Comparison of ENCODE assay signal across 31 cellular contexts in the genomic region with DNA sequence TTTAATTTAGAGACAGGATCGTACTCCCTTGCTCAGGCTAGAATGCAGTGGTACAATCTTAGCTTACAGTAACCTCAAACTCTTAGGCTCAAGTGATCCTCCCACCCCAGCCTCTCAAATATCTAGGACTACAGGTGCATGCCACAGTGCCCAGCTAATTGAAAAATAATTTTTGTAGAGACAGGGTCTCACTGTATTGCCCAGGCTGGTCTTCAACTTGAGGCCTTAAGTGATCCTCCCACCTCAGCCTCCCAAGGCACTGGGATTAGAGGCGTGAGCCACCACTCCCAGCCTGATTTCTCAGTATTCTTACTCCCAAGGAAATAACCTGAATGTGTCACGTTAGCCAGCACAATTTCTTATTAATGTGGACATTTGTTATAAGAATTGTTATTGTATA.
"Had no signal": no experiment of that assay in that cellular context is flagged by ENCODE, and none has a peak within 500 bp of the region (broad histone marks: within the 10 kb centered on the region; RNA-seq: fewer than 3 reads in every experiment).

No MANE protein-coding gene starts in this region.

- ATAC-seq: activated CD4-positive, alpha-beta T cell treated with anti-CD3 and anti-CD28 coated beads for 36 hours; activated CD8-positive, alpha-beta memory T cell treated with anti-CD3 and anti-CD28 coated beads, Interleukin-2, amount 10 ng/mL, durations not matched to agents 7 days and 5 days; activated CD8-positive, alpha-beta T cell treated with anti-CD3 and anti-CD28 coated beads, Interleukin-2, amount 10 ng/mL, durations not matched to agents 7 days and 5 days; effector memory CD8-positive, alpha-beta T cell; T-helper 17 cell had no signal

- H3K4me3 Mint-ChIP-seq: activated CD4-positive, alpha-beta memory T cell treated with anti-CD3 and anti-CD28 coated beads for 36 hours; activated CD4-positive, alpha-beta T cell treated with anti-CD3 and anti-CD28 coated beads for 36 hours; activated CD4-positive, alpha-beta T cell treated with anti-CD3 and anti-CD28 coated beads, Interleukin-2, amount 10 ng/mL, durations not matched to agents 24 days and 14 days; activated CD8-positive, alpha-beta memory T cell treated with anti-CD3 and anti-CD28 coated beads, Interleukin-2, amount 10 ng/mL, durations not matched to agents 7 days and 5 days; activated CD8-positive, alpha-beta T cell treated with anti-CD3 and anti-CD28 coated beads, Interleukin-2, amount 10 ng/mL, durations not matched to agents 7 days and 5 days; activated naive CD4-positive, alpha-beta T cell treated with anti-CD3 and anti-CD28 coated beads for 36 hours; activated naive CD8-positive, alpha-beta T cell; activated T-helper 1 cell treated with anti-CD3 and anti-CD28 coated beads, Interleukin-12 subunit alpha, Interleukin-12 subunit beta, Interleukin-2, Interleukin-4 antibody, amounts not matched to agents 30 ng/mL and 10 ng/mL and 1 ng/mL, durations not matched to agents 14 hours and 24 hours and 36 hours; central memory CD8-positive, alpha-beta T cell; effector memory CD8-positive, alpha-beta T cell; T-helper 17 cell; T-helper 2 cell treated with Interferon-gamma antibody and Interleukin-4, amounts not matched to agents 5 μg/mL and 100 μg/mL, for 36 hours had no signal

- H3K27me3 Mint-ChIP-seq: activated CD4-positive, alpha-beta memory T cell treated with anti-CD3 and anti-CD28 coated beads for 36 hours; activated CD4-positive, alpha-beta T cell treated with anti-CD3 and anti-CD28 coated beads for 36 hours; activated CD4-positive, alpha-beta T cell treated with anti-CD3 and anti-CD28 coated beads, Interleukin-2, amount 10 ng/mL, durations not matched to agents 24 days and 14 days; activated CD8-positive, alpha-beta memory T cell treated with anti-CD3 and anti-CD28 coated beads, Interleukin-2, amount 10 ng/mL, durations not matched to agents 7 days and 5 days; activated naive CD8-positive, alpha-beta T cell; central memory CD8-positive, alpha-beta T cell; effector memory CD8-positive, alpha-beta T cell; T-helper 17 cell had no signal

- H3K4me3 ChIP-seq: coronary artery, esophagus squamous epithelium had no signal

- H3K36me3 ChIP-seq: brain microvascular endothelial cell, esophagus squamous epithelium, WERI-Rb-1 had no signal

- H3K27ac Mint-ChIP-seq: activated CD4-positive, alpha-beta memory T cell treated with anti-CD3 and anti-CD28 coated beads for 36 hours; activated CD4-positive, alpha-beta T cell treated with anti-CD3 and anti-CD28 coated beads for 36 hours; activated CD4-positive, alpha-beta T cell treated with anti-CD3 and anti-CD28 coated beads, Interleukin-2, amount 10 ng/mL, durations not matched to agents 24 days and 14 days; activated CD8-positive, alpha-beta memory T cell treated with anti-CD3 and anti-CD28 coated beads, Interleukin-2, amount 10 ng/mL, durations not matched to agents 7 days and 5 days; activated CD8-positive, alpha-beta T cell treated with anti-CD3 and anti-CD28 coated beads, Interleukin-2, amount 10 ng/mL, durations not matched to agents 7 days and 5 days; activated naive CD4-positive, alpha-beta T cell treated with anti-CD3 and anti-CD28 coated beads for 36 hours; activated naive CD8-positive, alpha-beta T cell; activated T-helper 1 cell treated with anti-CD3 and anti-CD28 coated beads, Interleukin-12 subunit alpha, Interleukin-12 subunit beta, Interleukin-2, Interleukin-4 antibody, amounts not matched to agents 30 ng/mL and 10 ng/mL and 1 ng/mL, durations not matched to agents 14 hours and 24 hours and 36 hours; activated T-helper 2 cell treated with anti-CD3 and anti-CD28 coated beads, Interferon-gamma antibody, Interleukin-2, Interleukin-4, amounts not matched to agents 10 μg/mL and 5 μg/mL and 100 μg/mL, durations not matched to agents 14 hours and 24 hours and 36 hours; effector memory CD8-positive, alpha-beta T cell; T-helper 17 cell; T-helper 2 cell treated with Interferon-gamma antibody and Interleukin-4, amounts not matched to agents 5 μg/mL and 100 μg/mL, for 36 hours had no signal

- DNase-seq: activated CD4-positive, alpha-beta memory T cell treated with anti-CD3 and anti-CD28 coated beads for 36 hours; activated CD4-positive, alpha-beta T cell treated with anti-CD3 and anti-CD28 coated beads for 36 hours; activated CD4-positive, alpha-beta T cell treated with anti-CD3 and anti-CD28 coated beads, Interleukin-2, amount 10 ng/mL, durations not matched to agents 24 days and 14 days; activated CD4-positive, CD25-positive, alpha-beta regulatory T cell; activated CD4-positive, CD25-positive, alpha-beta regulatory T cell treated with anti-CD3 and anti-CD28 coated beads, Interleukin-2, amount 50 U/mL, for 72 hours; activated CD8-positive, alpha-beta memory T cell treated with anti-CD3 and anti-CD28 coated beads, Interleukin-2, amount 10 ng/mL, durations not matched to agents 7 days and 5 days; activated CD8-positive, alpha-beta memory T cell treated with anti-CD3 and anti-CD28 coated beads, Interleukin-2, amount 50 U/mL, for 4 hours; activated CD8-positive, alpha-beta T cell treated with anti-CD3 and anti-CD28 coated beads, Interleukin-2, amount 10 ng/mL, durations not matched to agents 7 days and 5 days; activated effector memory CD4-positive, alpha-beta T cell treated with anti-CD3 and anti-CD28 coated beads, Interleukin-2, amount 50 U/mL, for 16 hours; activated naive CD4-positive, alpha-beta T cell treated with anti-CD3 and anti-CD28 coated beads for 36 hours; activated T-cell treated with anti-CD3 and anti-CD28 coated beads, Interleukin-2, amount 50 U/mL, for 1 hour; activated T-cell treated with anti-CD3 and anti-CD28 coated beads, Interleukin-2, amount 50 U/mL, for 48 hours; amniotic stem cell; anterior cingulate cortex; brain microvascular endothelial cell; dermis blood vessel endothelial cell; effector CD4-positive, alpha-beta T cell; effector memory CD8-positive, alpha-beta T cell; esophagus squamous epithelium; head of caudate nucleus; hippocampal formation; T-helper 17 cell; T1000; WERI-Rb-1 had no signal

- H3K9me3 ChIP-seq: esophagus squamous epithelium had no signal

- H3K9me3 Mint-ChIP-seq: activated CD4-positive, alpha-beta memory T cell treated with anti-CD3 and anti-CD28 coated beads for 36 hours; activated CD4-positive, alpha-beta T cell treated with anti-CD3 and anti-CD28 coated beads, Interleukin-2, amount 10 ng/mL, durations not matched to agents 24 days and 14 days; activated naive CD4-positive, alpha-beta T cell treated with anti-CD3 and anti-CD28 coated beads for 36 hours; activated T-helper 1 cell treated with anti-CD3 and anti-CD28 coated beads, Interleukin-12 subunit alpha, Interleukin-12 subunit beta, Interleukin-2, Interleukin-4 antibody, amounts not matched to agents 30 ng/mL and 10 ng/mL and 1 ng/mL, durations not matched to agents 14 hours and 24 hours and 36 hours; activated T-helper 2 cell treated with anti-CD3 and anti-CD28 coated beads, Interferon-gamma antibody, Interleukin-2, Interleukin-4, amounts not matched to agents 10 μg/mL and 5 μg/mL and 100 μg/mL, durations not matched to agents 14 hours and 24 hours and 36 hours; central memory CD8-positive, alpha-beta T cell; effector memory CD8-positive, alpha-beta T cell; T-helper 2 cell treated with Interferon-gamma antibody and Interleukin-4, amounts not matched to agents 5 μg/mL and 100 μg/mL, for 36 hours had no signal

- H3K27ac ChIP-seq: brain microvascular endothelial cell, coronary artery, epithelial cell of prostate, esophagus squamous epithelium, WERI-Rb-1 had no signal
